In genomic region chr3:134911611-134912604, GRCh38 we compare ENCODE assay signal across 14 cellular contexts.
"Had no signal": no experiment of that assay in that cellular context is flagged by ENCODE, and none has a peak within 500 bp of the region (broad histone marks: within the 10 kb centered on the region; RNA-seq: fewer than 3 reads in every experiment).

No MANE protein-coding gene starts in this region.

- H3K4me1 ChIP-seq: adrenal gland, pancreas, right atrium auricular region, thyroid gland had no signal

- H3K27ac ChIP-seq: adrenal gland, hepatocyte, neural progenitor cell, pancreas, right atrium auricular region, thyroid gland had no signal

- ATAC-seq: activated T-helper 17 cell treated with anti-CD3 and anti-CD28 coated beads, Interleukin-2, amount 50 U/mL, for 72 hours; effector memory CD8-positive, alpha-beta T cell; pancreas had no signal

- H3K36me3 ChIP-seq: adrenal gland, neural progenitor cell, pancreas, right atrium auricular region, thyroid gland had no signal

- DNase-seq: activated B cell treated with CpG ODN at 0.5 μM for 24 hours; activated CD4-positive, alpha-beta T cell treated with anti-CD3 and anti-CD28 coated beads, Interleukin-2, amount 10 ng/mL, durations not matched to agents 24 days and 14 days; activated naive CD4-positive, alpha-beta T cell treated with anti-CD3 and anti-CD28 coated beads, Interleukin-2, amount 50 U/mL, for 16 hours; adrenal gland; effector memory CD8-positive, alpha-beta T cell; kidney glomerular epithelial cell; midbrain; pancreas; small intestine; thyroid gland had no signal

- H3K4me3 ChIP-seq: adrenal gland, hepatocyte, neural progenitor cell, pancreas, right atrium auricular region, thyroid gland had no signal

- H3K9me3 ChIP-seq: adrenal gland, pancreas, right atrium auricular region, thyroid gland had no signal
